Comparison of ENCODE assay signal across 8 cellular contexts in genomic region chr17:78168906-78169793, GRCh38. TPM values are rescaled to one million over a fixed set of nuclear protein-coding genes. Genes with fewer than 3 reads are reported as not detected.
DNase-seq lines count a peak whose midpoint lies in the region; ATAC-seq lines count a peak whose summit lies in the region.

No MANE protein-coding gene starts in this region.

- no peaks in the 10 kb centered on the region for H3K27me3 ChIP-seq in endocrine pancreas (ENCODE audit: control insufficient read depth, insufficient read depth, low read length)
- no peaks in the 10 kb centered on the region for H3K27me3 ChIP-seq in mononuclear cell (ENCODE audit: insufficient read depth, low read length)

- DNase-seq in Caki2 (ENCODE audit: low read depth) (peak; percentile 75), NCI-H1694 treated with DMSO at 0.1 percent for 48 hours (lab: John Stamatoyannopoulos, UW) (peak; percentile 30), cortex of kidney (lab: John Stamatoyannopoulos, UW) (no peak)
- peak; percentile 84 for DNase-seq in activated CD8-positive, alpha-beta memory T cell treated with anti-CD3 and anti-CD28 coated beads for 24 hours
- DNase-seq in stimulated activated naive CD4-positive, alpha-beta T cell treated with Interleukin-2 at 50 U/mL for 16 hours (lab: John Stamatoyannopoulos, UW) = peak; percentile 57

- in situ Hi-C loops in Caki2 (cut with HindIII; ENCODE audit: low pct_unique_long_range_greater_than_20kb, low sequenced_read_pairs) = no loop called here

- H3K4me1 ChIP-seq in endocrine pancreas (ENCODE audit: control insufficient read depth, insufficient read depth, low read length) (no peaks in the 10 kb centered on the region), mononuclear cell (ENCODE audit: insufficient read depth, low read length) (peaks cover 56% of the 10 kb centered on the region)

- no peaks in the 10 kb centered on the region for H3K36me3 ChIP-seq in endocrine pancreas (ENCODE audit: control insufficient read depth, insufficient read depth, low read length)

- peak; percentile 10 for ATAC-seq in GM21619 (IDR thresholded peaks at IDR 0.05; ENCODE audit: unreplicated experiment)

- no peaks in the 10 kb centered on the region for H3K9me3 ChIP-seq in endocrine pancreas (ENCODE audit: control insufficient read depth, low read length)
- no peaks in the 10 kb centered on the region for H3K9me3 ChIP-seq in mononuclear cell (ENCODE audit: low read depth, low read length)

- H3K9ac ChIP-seq in endocrine pancreas (ENCODE audit: control insufficient read depth, insufficient read depth, low read length) = peak overlapping the region; percentile 65

- H3K4me3 ChIP-seq in endocrine pancreas (ENCODE audit: control insufficient read depth, insufficient read depth, low read length) = peak overlapping the region; percentile 1
- H3K4me3 ChIP-seq in mononuclear cell (ENCODE audit: low read length) = peak overlapping the region; percentile 59

RNA-seq across cellular contexts. Expression of gene SYNGR2, which starts 0.8 kb away (rescaled TPM):
- total RNA-seq in Caki2 (2014; rRNA removed; shearing (Covaris generic); ENCODE audit: low replicate concordance) = 213 and 286 TPM in 2 replicates
- total RNA-seq in mononuclear cell = 44.7 TPM

RNA-seq across cellular contexts. Expression of gene TK1, which starts 17.7 kb away (rescaled TPM):
- 160 and 213 TPM in 2 replicates for total RNA-seq in Caki2 (2014; rRNA removed; shearing (Covaris generic); ENCODE audit: low replicate concordance)
- total RNA-seq in mononuclear cell = 0.94 TPM

RNA-seq across cellular contexts. Expression of gene AFMID, which starts 18.0 kb away (rescaled TPM):
- 37.2 and 41.1 TPM in 2 replicates for total RNA-seq in Caki2 (2014; rRNA removed; shearing (Covaris generic); ENCODE audit: low replicate concordance)
- total RNA-seq in mononuclear cell = 5.0 TPM

RNA-seq across cellular contexts. Expression of gene C17orf99, which starts 23.0 kb away (rescaled TPM):
- total RNA-seq in Caki2 (2014; rRNA removed; shearing (Covaris generic); ENCODE audit: low replicate concordance) = not detected in 2 replicates
- not detected for total RNA-seq in mononuclear cell

RNA-seq across cellular contexts. Expression of gene TMC8, which starts 38.6 kb away (rescaled TPM):
- 0.14 and 0.17 TPM in 2 replicates for total RNA-seq in Caki2 (2014; rRNA removed; shearing (Covaris generic); ENCODE audit: low replicate concordance)
- total RNA-seq in mononuclear cell = 138 TPM

Comparison
In these comparisons a context has a peak if more than half of its experiments do, and no peak if none do; other contexts are left out.
1. RNA of gene TK1, which starts 17.7 kb away (total RNA-seq): 160 to 213 TPM in Caki2; 0.94 TPM in mononuclear cell (single experiment); every median in the first group is over 10 times any median in the second.